2 cellular contexts compared by ENCODE assay signal in genomic region chr4:146834263-146835034, GRCh38.
TF ChIP-seq lines count a peak whose summit lies in the region.

No MANE protein-coding gene starts in this region.

TF ChIP-seq in IMR-90, 13 proteins besides CTCF, POLR2A, EP300 and RAD21 (continued from another document):
- no peak for TF ChIP-seq USF2 (IDR thresholded peaks at IDR 0.05; ENCODE audit: low read depth, low read length)

TF ChIP-seq in SK-N-SH, 30 proteins besides CTCF, POLR2A, EP300 and RAD21 (continued from another document):
- TF ChIP-seq GATA2 (CRISPR knock-in tag; IDR thresholded peaks at IDR 0.05) (0 out of 2 replicates have a peak, but pooled peaks have one; percentile 33), USF2 (IDR thresholded peaks at IDR 0.05; ENCODE audit: borderline replicate concordance, low read depth, low read length) (no peak)
TF ChIP-seq in SK-N-SH: peak in this region for 1.
